Comparison of ENCODE assay signal across 8 cellular contexts in genomic region chr19:53521373-53522202, GRCh38. TPM values are rescaled to one million over a fixed set of nuclear protein-coding genes. Genes with fewer than 3 reads are reported as not detected.
DNase-seq lines count a peak whose midpoint lies in the region; ATAC-seq and TF ChIP-seq lines count a peak whose summit lies in the region.

No MANE protein-coding gene starts in this region.

- no peak for TF ChIP-seq CTCF in heart right ventricle (IDR thresholded peaks at IDR 0.05)
- TF ChIP-seq CTCF in astrocyte of the cerebellum (IDR thresholded peaks at IDR 0.05; ENCODE audit: low read depth, low read length, missing control alignments), result no peak

- peak overlapping the region in 9 of 10 donors; percentile 38 to 73 (median 54) for H3K4me3 ChIP-seq in heart right ventricle
- H3K4me3 ChIP-seq in astrocyte of the cerebellum (ENCODE audit: low read depth, low read length), result peak overlapping the region; percentile 64
- H3K4me3 ChIP-seq in mesendoderm (ENCODE audit: low read length), result peak overlapping the region; percentile 99
- peak overlapping the region; percentile 35 for H3K4me3 ChIP-seq in urinary bladder (ENCODE audit: low read depth, low read length)

- ATAC-seq in heart right ventricle (no peak), Right ventricle myocardium inferior (no peak), GM19463 (IDR thresholded peaks at IDR 0.05; ENCODE audit: unreplicated experiment) (no peak), GM19455 (IDR thresholded peaks at IDR 0.05; ENCODE audit: unreplicated experiment) (no peak)

- peaks cover 12% of the 10 kb centered on the region for H3K79me1 ChIP-seq in mesendoderm (ENCODE audit: low read length)

- H3K36me3 ChIP-seq in heart right ventricle, result no peaks in the 10 kb centered on the region
- H3K36me3 ChIP-seq in mesendoderm (ENCODE audit: control insufficient read depth, insufficient read depth, low read length), result no peaks in the 10 kb centered on the region
- no peaks in the 10 kb centered on the region for H3K36me3 ChIP-seq in urinary bladder (ENCODE audit: insufficient read depth)

- peak overlapping the region; percentile 94 for H3K4me2 ChIP-seq in mesendoderm (ENCODE audit: low read length)

- no peak overlapping the region for H2BK120ac ChIP-seq in mesendoderm (ENCODE audit: low read depth, low read length)

- H3K4ac ChIP-seq in mesendoderm (ENCODE audit: low read depth, low read length), result peak overlapping the region; percentile 66

- H3K27ac ChIP-seq in heart right ventricle (peak overlapping the region in 2 of 10 donors; percentile 82 to 85), mesendoderm (ENCODE audit: low read depth, low read length) (no peak overlapping the region), urinary bladder (ENCODE audit: low read depth) (no peak overlapping the region)

- H3K18ac ChIP-seq in mesendoderm (ENCODE audit: low read length), result no peak overlapping the region

- H3K9ac ChIP-seq in mesendoderm (ENCODE audit: low read length), result peak overlapping the region; percentile 99

- 18 to 19% methylated on average over 33 of the region's 33 CpGs for WGBS in heart right ventricle, 2 donors
- no CpG with 5 or more reads among the region's 33 CpGs for WGBS in mesendoderm (ENCODE audit: extremely low coverage, insufficient coverage, low lambda C conversion rate)
- 18% methylated on average over 33 of the region's 33 CpGs for WGBS in urinary bladder

- H3K79me2 ChIP-seq in mesendoderm (ENCODE audit: control insufficient read depth, insufficient read depth, low read length), result peaks cover 20% of the 10 kb centered on the region

- no peak overlapping the region for H4K5ac ChIP-seq in mesendoderm (ENCODE audit: low read length)

- no peak overlapping the region for H2BK15ac ChIP-seq in mesendoderm (replicated peaks; ENCODE audit: low read depth)

- DNase-seq in heart right ventricle, result no peak
- no peak for DNase-seq in Right ventricle myocardium inferior (ENCODE audit: missing footprints)
- DNase-seq in astrocyte of the cerebellum (ENCODE audit: low read depth), result no peak
- DNase-seq in mesendoderm, result no peak
- DNase-seq in NCI-H524 treated with DMSO at 0.1 percent for 48 hours (lab: John Stamatoyannopoulos, UW), result no peak

- H3K9me3 ChIP-seq in heart right ventricle, result peaks cover 0 to 36% (median 10%) of the 10 kb centered on the region in 11 donors

- peak overlapping the region; percentile 100 for H3K56ac ChIP-seq in mesendoderm (ENCODE audit: low read length)

- no peak overlapping the region for H2AK5ac ChIP-seq in mesendoderm (ENCODE audit: low read length)

- H3K23ac ChIP-seq in mesendoderm (ENCODE audit: low read length), result no peak overlapping the region

- H4K8ac ChIP-seq in mesendoderm (ENCODE audit: low read depth, low read length), result no peak overlapping the region

- no peaks in the 10 kb centered on the region for H3K27me3 ChIP-seq in heart right ventricle
- H3K27me3 ChIP-seq in mesendoderm (ENCODE audit: insufficient read depth, low read length, poor library complexity), result no peaks in the 10 kb centered on the region

- intact Hi-C loops in heart right ventricle (cut with DNase I) (loop anchor here in 1 of 10 donors (10.0 kb wide), 1 partner anchor 327 kb away; the partner anchor contains the start of gene ZNF665), Right ventricle myocardium inferior (cut with DNase I) (loop anchor here (5.0 kb wide), 2 partner anchors 89 to 324 kb away; partner anchors contain the start of gene ZNF761)

- in situ Hi-C loops in astrocyte of the cerebellum (cut with HindIII; ENCODE audit: low sequenced_read_pairs), result loop anchor here (5.0 kb wide), 1 partner anchor 89 kb away; the partner anchor contains the start of gene ZNF761

- H2BK5ac ChIP-seq in mesendoderm (ENCODE audit: low read length), result no peak overlapping the region

- H3K4me1 ChIP-seq in heart right ventricle (peaks cover 0 to 25% (median 14%) of the 10 kb centered on the region in 9 donors), mesendoderm (ENCODE audit: control insufficient read depth, low read depth, low read length) (peaks cover 2% of the 10 kb centered on the region), urinary bladder (ENCODE audit: insufficient read depth) (no peaks in the 10 kb centered on the region)

RNA-seq across cellular contexts. Expression of gene ZNF331, which starts 16.4 kb away (rescaled TPM):
- total RNA-seq in heart right ventricle (10 to 100 TPM; 10.4 to 21.9 (median 14.4) TPM), Right ventricle myocardium inferior (9.3 TPM), urinary bladder (24.7 TPM)
- polyA plus RNA-seq in heart right ventricle (10 to 100 TPM in 1 of 2 donors, 1 to 10 TPM in 1; 5.1 to 19.9 TPM), urinary bladder (19.1 TPM)
- 17.7 TPM for polyA plus RNA-seq in mesendoderm (2013, experiment 1 of 2)
- polyA plus RNA-seq in mesendoderm (2013, experiment 2 of 2), result 17.0 TPM

RNA-seq across cellular contexts. Expression of gene ZNF813, which starts 54.1 kb away (rescaled TPM):
- total RNA-seq in heart right ventricle (1 to 10 TPM in 6 of 10 donors, under 1 TPM in 4; 0.68 to 1.8 (median 1.4) TPM), Right ventricle myocardium inferior (1.1 TPM), urinary bladder (11.7 TPM)
- polyA plus RNA-seq in heart right ventricle (under 1 TPM; 0.61 to 0.88 TPM), urinary bladder (2.3 TPM)
- 5.8 TPM for polyA plus RNA-seq in mesendoderm (2013, experiment 1 of 2)
- 5.7 TPM for polyA plus RNA-seq in mesendoderm (2013, experiment 2 of 2)

Comparison
In these comparisons a context has a peak if more than half of its experiments do, and no peak if none do; other contexts are left out.
1. H3K4me3 ChIP-seq: peak in every context shown above with its lines; median percentile 99 in mesendoderm; 64 in astrocyte of the cerebellum; 54 in heart right ventricle; 35 in urinary bladder.